In the genomic region with DNA sequence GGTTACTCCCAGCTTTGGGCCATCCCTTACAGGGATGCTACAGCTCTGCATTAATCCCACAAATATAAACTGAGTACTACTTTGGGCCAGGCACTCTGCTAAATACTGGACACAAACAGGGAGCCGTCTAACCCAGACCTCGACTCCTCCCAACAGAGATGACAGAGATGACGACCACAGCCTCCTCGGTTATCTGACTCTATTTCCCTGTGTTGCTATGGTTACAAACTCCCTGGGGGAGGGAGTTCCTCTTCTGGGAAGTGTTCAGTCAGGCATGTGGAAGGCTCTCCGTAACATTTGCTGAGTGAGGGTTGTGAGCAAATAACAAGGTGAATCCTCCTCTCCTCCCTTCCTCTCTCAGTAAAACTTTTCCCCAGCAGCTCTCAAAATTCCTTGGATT, we compare ENCODE assay signal across 12 cellular contexts. TPM values are rescaled to one million over a fixed set of nuclear protein-coding genes. Genes with fewer than 3 reads are reported as not detected.
DNase-seq lines count a peak whose midpoint lies in the region; ATAC-seq, FAIRE-seq and TF ChIP-seq lines count a peak whose summit lies in the region.
"Had no signal": no experiment of that assay in that cellular context is flagged by ENCODE, and none has a peak within 500 bp of the region (broad histone marks: within the 10 kb centered on the region; RNA-seq: fewer than 3 reads in every experiment).

No MANE protein-coding gene starts in this region.

- peak; percentile 87 for ATAC-seq in Right ventricle myocardium inferior
- ATAC-seq in HG03025 (IDR thresholded peaks at IDR 0.05; ENCODE audit: low FRiP score, unreplicated experiment), result no peak
- ATAC-seq in HG02610 (IDR thresholded peaks at IDR 0.05; ENCODE audit: unreplicated experiment), result no peak

- TF ChIP-seq CTCF in astrocyte (IDR thresholded peaks at IDR 0.05; ENCODE audit: insufficient read depth, low read depth, low read length) (no peak), tibial nerve (IDR thresholded peaks at IDR 0.05) (no peak)

- H3K9ac ChIP-seq in astrocyte (ENCODE audit: low read length), result no peak overlapping the region

- H3K4me1 ChIP-seq in astrocyte (ENCODE audit: insufficient read depth, low read length) (no peaks in the 10 kb centered on the region), tibial nerve (peaks cover 0 to 4% (median 0%) of the 10 kb centered on the region in 4 donors)

- no peaks in the 10 kb centered on the region for H3K79me2 ChIP-seq in astrocyte (ENCODE audit: insufficient read depth, low read length)

- peaks cover 6% of the 10 kb centered on the region for H3K4me1 Mint-ChIP-seq in astrocyte (ENCODE audit: low read depth, unreplicated experiment)

- H3K4me3 ChIP-seq in astrocyte (ENCODE audit: insufficient read depth, low read depth, low read length) (no peak overlapping the region), tibial nerve (no peak overlapping the region)

- peaks cover 2% of the 10 kb centered on the region for H3K36me3 Mint-ChIP-seq in astrocyte (ENCODE audit: low read depth, unreplicated experiment)

- no peak overlapping the region for H3K4me2 ChIP-seq in astrocyte (ENCODE audit: low read length)

- intact Hi-C loops in Right ventricle myocardium inferior (cut with DNase I) (no loop called here), cardiac septum (cut with DNase I) (no loop called here)

- TF ChIP-seq EP300 in tibial nerve (IDR thresholded peaks at IDR 0.05), result no peak

- no peak for TF ChIP-seq POLR2A in tibial nerve (IDR thresholded peaks at IDR 0.05)

- 36 to 46% methylated on average over 5 of the region's 5 CpGs for WGBS in tibial nerve, 2 donors

- H3K36me3 ChIP-seq in astrocyte (ENCODE audit: insufficient read depth, low read length), result no peaks in the 10 kb centered on the region
- no peaks in the 10 kb centered on the region for H3K36me3 ChIP-seq in tibial nerve

- H2AFZ ChIP-seq in astrocyte (ENCODE audit: low read depth, low read length), result no peak overlapping the region

- FAIRE-seq in astrocyte (lab: Jason Lieb, UNC), result no peak
- FAIRE-seq: bronchial epithelial cell had no signal

- no peak for DNase-seq in Right ventricle myocardium inferior (ENCODE audit: missing footprints)
- DNase-seq in cardiac septum (ENCODE audit: low spot score), result no peak
- no peak for DNase-seq in astrocyte (ENCODE audit: low read depth)
- peak; percentile 97 for DNase-seq in left kidney (ENCODE audit: low read depth, low spot score)
- no peak for DNase-seq in activated T-cell treated with anti-CD3 and anti-CD28 coated beads for 4 hours
- no peak for DNase-seq in tibial nerve (ENCODE audit: low spot score in 2 of 2)
- DNase-seq: activated T-cell treated with anti-CD3 and anti-CD28 coated beads, Interleukin-2, amount 50 U/mL, for 48 hours; NCI-H524 treated with DMSO at 0.1 percent for 48 hours had no signal

- H3K9me3 ChIP-seq in astrocyte (ENCODE audit: insufficient read depth, low read depth, low read length) (no peaks in the 10 kb centered on the region), tibial nerve (no peaks in the 10 kb centered on the region)

- peak overlapping the region; percentile 13 for H3K27ac Mint-ChIP-seq in astrocyte (ENCODE audit: unreplicated experiment)
- H3K27ac Mint-ChIP-seq: stimulated activated naive CD8-positive, alpha-beta T cell treated with anti-CD3 and anti-CD28 coated beads, Interleukin-15, Interleukin-2, amounts not matched to agents 100 ng/mL and 50 ng/mL, for 24 hours had no signal

- H3K27ac ChIP-seq in astrocyte (ENCODE audit: low read depth, low read length), result no peak overlapping the region
- H3K27ac ChIP-seq in tibial nerve, result no peak overlapping the region

- no peaks in the 10 kb centered on the region for H3K9me3 Mint-ChIP-seq in astrocyte (ENCODE audit: unreplicated experiment)
- H3K9me3 Mint-ChIP-seq: stimulated activated naive CD8-positive, alpha-beta T cell treated with anti-CD3 and anti-CD28 coated beads, Interleukin-15, Interleukin-2, amounts not matched to agents 100 ng/mL and 50 ng/mL, for 24 hours had no signal

- no peaks in the 10 kb centered on the region for H4K20me1 ChIP-seq in astrocyte (ENCODE audit: insufficient read depth, low read length)

- H3K4me3 Mint-ChIP-seq in astrocyte (ENCODE audit: unreplicated experiment), result no peak overlapping the region
- H3K4me3 Mint-ChIP-seq: stimulated activated naive CD8-positive, alpha-beta T cell treated with anti-CD3 and anti-CD28 coated beads, Interleukin-15, Interleukin-2, amounts not matched to agents 100 ng/mL and 50 ng/mL, for 24 hours had no signal

- H3K27me3 ChIP-seq in astrocyte (ENCODE audit: insufficient read depth, low read length) (peaks cover 13% of the 10 kb centered on the region), tibial nerve (no peaks in the 10 kb centered on the region)

- H3K27me3 Mint-ChIP-seq in astrocyte (ENCODE audit: low read depth, unreplicated experiment), result peaks cover 15% of the 10 kb centered on the region
- H3K27me3 Mint-ChIP-seq: stimulated activated naive CD8-positive, alpha-beta T cell treated with anti-CD3 and anti-CD28 coated beads, Interleukin-15, Interleukin-2, amounts not matched to agents 100 ng/mL and 50 ng/mL, for 24 hours had no signal

RNA-seq across cellular contexts. Expression of a gene that starts 6.7 kb away (rescaled TPM):
- total RNA-seq in Right ventricle myocardium inferior (5.0 TPM), cardiac septum (4.0 TPM), astrocyte (19.7 and 23.9 TPM in 2 replicates), tibial nerve (10 to 100 TPM; 10.4 to 47.4 (median 19.5) TPM)
